ENCODE assay signal across 10 cellular contexts in genomic region chr1:209989525-209989924, GRCh38. TPM values are rescaled to one million over a fixed set of nuclear protein-coding genes. Genes with fewer than 3 reads are reported as not detected.
DNase-seq lines count a peak whose midpoint lies in the region; ATAC-seq, FAIRE-seq and TF ChIP-seq lines count a peak whose summit lies in the region.
"Had no signal": no experiment of that assay in that cellular context is flagged by ENCODE, and none has a peak within 500 bp of the region (broad histone marks: within the 10 kb centered on the region; RNA-seq: fewer than 3 reads in every experiment).

No MANE protein-coding gene starts in this region.

- H3K9ac ChIP-seq in endodermal cell (ENCODE audit: extremely low read depth, low read length, poor library complexity, severe bottlenecking): no peak overlapping the region

- no peaks in the 10 kb centered on the region for H3K27me3 ChIP-seq in cardiac muscle cell
- no peaks in the 10 kb centered on the region for H3K27me3 ChIP-seq in endodermal cell (ENCODE audit: control insufficient read depth, insufficient read depth, low read length, poor library complexity, severe bottlenecking)

- TF ChIP-seq CTCF in cardiac muscle cell (IDR thresholded peaks at IDR 0.05; ENCODE audit: low read depth, low read length): peak; percentile 26
- TF ChIP-seq CTCF in endodermal cell (conservative IDR thresholded peaks at IDR 0.05): peak; percentile 54

- ATAC-seq in Right ventricle myocardium inferior (no peak), HG02588 (IDR thresholded peaks at IDR 0.05; ENCODE audit: unreplicated experiment) (no peak)
- no peak for ATAC-seq in activated T-cell treated with anti-CD3 and anti-CD28 coated beads, Interleukin-2, amount 50 U/mL, for 4 hours

- H3K36me3 ChIP-seq in cardiac muscle cell (no peaks in the 10 kb centered on the region), endodermal cell (ENCODE audit: control insufficient read depth, insufficient read depth, low read length) (no peaks in the 10 kb centered on the region)

- no peaks in the 10 kb centered on the region for H3K27me3 Mint-ChIP-seq in endodermal cell (ENCODE audit: insufficient read depth)
- peaks cover 25% of the 10 kb centered on the region for H3K27me3 Mint-ChIP-seq in activated T-cell treated with anti-CD3 and anti-CD28 coated beads, Interleukin-2, amount 50 U/mL, for 4 hours (ENCODE audit: low read depth)

- no peak for FAIRE-seq in urothelium cell line (lab: Jason Lieb, UNC)

- WGBS in endodermal cell (ENCODE audit: insufficient coverage in 1 of 2, insufficient read length in 1 of 2), 2 experiments: 83% methylated on average over 1 of the region's 3 CpGs; no CpG with 5 or more reads in 1 of the 2 experiments

- peak; percentile 8 to 43 for DNase-seq in cardiac muscle cell (ENCODE audit: low read depth in 1 of 2, low spot score in 1 of 2)
- no peak for DNase-seq in Right ventricle myocardium inferior (ENCODE audit: missing footprints)
- peak; percentile 54 for DNase-seq in NCI-H446 treated with DMSO at 0.1 percent for 48 hours (lab: John Stamatoyannopoulos, UW)
- no peak for DNase-seq in endodermal cell
- DNase-seq in urothelium cell line (ENCODE audit: low spot score): peak; percentile 8
- DNase-seq in activated T-cell treated with anti-CD3 and anti-CD28 coated beads, Interleukin-2, amount 50 U/mL, for 4 hours: no peak
- DNase-seq in foreskin melanocyte: no peak
- DNase-seq: naive B cell had no signal

- no peak overlapping the region for H3K4me3 ChIP-seq in cardiac muscle cell
- no peak overlapping the region for H3K4me3 ChIP-seq in endodermal cell (ENCODE audit: low read length)

- no peaks in the 10 kb centered on the region for H3K36me3 Mint-ChIP-seq in endodermal cell (ENCODE audit: low read depth)
- no peaks in the 10 kb centered on the region for H3K36me3 Mint-ChIP-seq in activated T-cell treated with anti-CD3 and anti-CD28 coated beads, Interleukin-2, amount 50 U/mL, for 4 hours (ENCODE audit: insufficient read depth)
- H3K36me3 Mint-ChIP-seq: activated naive CD4-positive, alpha-beta T cell treated with anti-CD3 and anti-CD28 coated beads, Interleukin-2, amount 50 U/mL, for 24 hours; naive B cell had no signal

- no peaks in the 10 kb centered on the region for H3K4me1 Mint-ChIP-seq in endodermal cell
- H3K4me1 Mint-ChIP-seq in activated T-cell treated with anti-CD3 and anti-CD28 coated beads, Interleukin-2, amount 50 U/mL, for 4 hours (ENCODE audit: low read depth): no peaks in the 10 kb centered on the region
- H3K4me1 Mint-ChIP-seq: activated naive CD4-positive, alpha-beta T cell treated with anti-CD3 and anti-CD28 coated beads, Interleukin-2, amount 50 U/mL, for 24 hours; naive B cell had no signal

- no peaks in the 10 kb centered on the region for H3K4me1 ChIP-seq in cardiac muscle cell (ENCODE audit: low read depth)
- H3K4me1 ChIP-seq in endodermal cell (ENCODE audit: control insufficient read depth, insufficient read depth, low read length): no peaks in the 10 kb centered on the region

- H3K9me3 ChIP-seq in cardiac muscle cell (ENCODE audit: low read depth): no peaks in the 10 kb centered on the region
- no peaks in the 10 kb centered on the region for H3K9me3 ChIP-seq in endodermal cell (ENCODE audit: control insufficient read depth, low read length)

- H3K27ac Mint-ChIP-seq in endodermal cell: no peak overlapping the region
- H3K27ac Mint-ChIP-seq: activated naive CD4-positive, alpha-beta T cell treated with anti-CD3 and anti-CD28 coated beads, Interleukin-2, amount 50 U/mL, for 24 hours; naive B cell had no signal

- H3K27ac ChIP-seq in cardiac muscle cell (no peak overlapping the region), endodermal cell (ENCODE audit: low read depth, low read length) (no peak overlapping the region)

- H3K4me3 Mint-ChIP-seq in endodermal cell: no peak overlapping the region
- H3K4me3 Mint-ChIP-seq in activated T-cell treated with anti-CD3 and anti-CD28 coated beads, Interleukin-2, amount 50 U/mL, for 4 hours: no peak overlapping the region
- H3K4me3 Mint-ChIP-seq: activated naive CD4-positive, alpha-beta T cell treated with anti-CD3 and anti-CD28 coated beads, Interleukin-2, amount 50 U/mL, for 24 hours; naive B cell had no signal

- H3K9me3 Mint-ChIP-seq in endodermal cell: peaks cover 13% of the 10 kb centered on the region
- H3K9me3 Mint-ChIP-seq in activated T-cell treated with anti-CD3 and anti-CD28 coated beads, Interleukin-2, amount 50 U/mL, for 4 hours: no peaks in the 10 kb centered on the region
- H3K9me3 Mint-ChIP-seq: activated naive CD4-positive, alpha-beta T cell treated with anti-CD3 and anti-CD28 coated beads, Interleukin-2, amount 50 U/mL, for 24 hours had no signal

- intact Hi-C loops in Right ventricle myocardium inferior (cut with DNase I): loop anchor here (2.0 to 10.0 kb wide), 2 partner anchors 129 to 425 kb away; no protein-coding TSS in a partner anchor

RNA-seq across cellular contexts. Expression of gene SYT14, which starts 51.5 kb away (rescaled TPM):
- total RNA-seq in cardiac muscle cell (0.36 and 0.70 TPM in 2 replicates), Right ventricle myocardium inferior (not detected), endodermal cell (1 to 10 TPM; 6.2 to 7.1 TPM)
- 0.09 and 0.55 TPM in 2 replicates for polyA plus RNA-seq in cardiac muscle cell
- 2.2 TPM for polyA plus RNA-seq in endodermal cell (2013, experiment 1 of 2)
- polyA plus RNA-seq in endodermal cell (2013, experiment 2 of 2): 1.7 TPM
- not detected for total RNA-seq in activated T-cell treated with anti-CD3 and anti-CD28 coated beads, Interleukin-2, amount 50 U/mL, for 4 hours

Comparison
In these comparisons a context has a peak if more than half of its experiments do, and no peak if none do; other contexts are left out.
1. DNase-seq: peak in cardiac muscle cell (2 of 2), NCI-H446 treated with DMSO at 0.1 percent for 48 hours (single experiment) and urothelium cell line (single experiment); none in Right ventricle myocardium inferior (single experiment), endodermal cell (single experiment), activated T-cell treated with anti-CD3 and anti-CD28 coated beads, Interleukin-2, amount 50 U/mL, for 4 hours (single experiment) and foreskin melanocyte (single experiment).